Comparison of ENCODE assay signal across 13 cellular contexts in genomic region chr3:30368978-30369377, GRCh38.
A peak's percentile ranks its signal among the peaks of the same experiment; 100 is the strongest.
DNase-seq lines count a peak whose midpoint lies in the region; ATAC-seq and TF ChIP-seq lines count a peak whose summit lies in the region.
"Had no signal": no experiment of that assay in that cellular context is flagged by ENCODE, and none has a peak within 500 bp of the region (broad histone marks: within the 10 kb centered on the region; RNA-seq: fewer than 3 reads in every experiment).

No MANE protein-coding gene starts in this region.

- H3K9me1 ChIP-seq in IMR-90 (ENCODE audit: insufficient read depth, low read length), result no peaks in the 10 kb centered on the region; the same call in 1 of the 2 replicates

- H3K9me2 ChIP-seq in GM23338 (ENCODE audit: insufficient read depth), result peaks cover 10% of the 10 kb centered on the region

- peak; percentile 52 for DNase-seq in EL
- DNase-seq in IMR-90, result peak; percentile 73
- DNase-seq in cardiac fibroblast (ENCODE audit: low read depth in 2 of 2), result peak; percentile 62 to 72
- no peak for DNase-seq in GM23338 (ENCODE audit: low spot score)
- DNase-seq in NCI-H748 (lab: John Stamatoyannopoulos, UW; ENCODE audit: unreplicated experiment), result no peak
- DNase-seq in NCI-H2171 (lab: John Stamatoyannopoulos, UW), result no peak
- DNase-seq: activated T-cell treated with anti-CD3 and anti-CD28 coated beads, Interleukin-2, amount 50 U/mL, for 48 hours; adrenal gland; MV-4-11; SJCRH30 had no signal

- no peaks in the 10 kb centered on the region for H3K79me2 ChIP-seq in GM23338 (replicated peaks; ENCODE audit: insufficient read depth)

- POLR2A ChIA-PET in IMR-90 (lab: Charles Lee; ENCODE audit: unreplicated experiment), result no interaction called here

- peaks cover 13% of the 10 kb centered on the region for H3K4me1 Mint-ChIP-seq in GM23338

- ATAC-seq in IMR-90 (ENCODE audit: low read depth) (peak; percentile 66), GM23338 (no peak), HG03354 (IDR thresholded peaks at IDR 0.05; ENCODE audit: poor library complexity, severe bottlenecking, unreplicated experiment) (no peak)

- H2AFZ ChIP-seq in IMR-90 (replicated peaks; ENCODE audit: low read length, poor library complexity) (no peak overlapping the region), GM23338 (no peak overlapping the region)

- no peak overlapping the region for H4K5ac ChIP-seq in IMR-90 (ENCODE audit: low read depth, low read length)

- no peaks in the 10 kb centered on the region for H3K79me1 ChIP-seq in IMR-90 (ENCODE audit: low read depth in 1 of 2, low read length in 2 of 2)

- in situ Hi-C loops in IMR-90 (cut with MboI; ENCODE audit: low sequenced_read_pairs), result no loop called here

- H3K27ac Mint-ChIP-seq in GM23338, result no peak overlapping the region

- H3K14ac ChIP-seq in IMR-90 (replicated peaks; ENCODE audit: low read depth, low read length), result no peak overlapping the region

- H3K27me3 Mint-ChIP-seq in GM23338 (ENCODE audit: insufficient read depth, low read depth, poor library complexity), result no peaks in the 10 kb centered on the region
- H3K27me3 Mint-ChIP-seq: progenitor cell of endocrine pancreas had no signal

- H3K27me3 ChIP-seq in IMR-90 (ENCODE audit: control insufficient read depth, insufficient read depth, low read length) (no peaks in the 10 kb centered on the region), muscle layer of duodenum (ENCODE audit: low read depth, low read length) (no peaks in the 10 kb centered on the region), GM23338 (ENCODE audit: insufficient read depth) (no peaks in the 10 kb centered on the region)
- H3K27me3 ChIP-seq: adrenal gland, SJCRH30 had no signal

- H3K36me3 Mint-ChIP-seq in GM23338 (ENCODE audit: low read depth), result no peaks in the 10 kb centered on the region

- no peak for TF ChIP-seq POLR2A in IMR-90 (IDR thresholded peaks at IDR 0.05; ENCODE audit: low read depth, low read length)

- intact Hi-C loops in IMR-90 (cut with micrococcal nuclease), result no loop called here

- TF ChIP-seq CTCF in IMR-90 (conservative IDR thresholded peaks at IDR 0.05; ENCODE audit: low read depth, low read length) (no peak), cardiac fibroblast (IDR thresholded peaks at IDR 0.05; ENCODE audit: low read depth, low read length) (no peak), GM23338 (conservative IDR thresholded peaks at IDR 0.05; ENCODE audit: low read depth in 2 of 2) (no peak)

- TF ChIP-seq RAD21 in IMR-90 (IDR thresholded peaks at IDR 0.05; ENCODE audit: low read length), result no peak

- H3K9ac ChIP-seq in IMR-90 (ENCODE audit: low read depth, low read length), result no peak overlapping the region

- no peak overlapping the region for H2AK5ac ChIP-seq in IMR-90 (ENCODE audit: low read depth, low read length)

- H3K9me3 ChIP-seq in IMR-90 (ENCODE audit: control insufficient read depth, insufficient read depth, low read length), result no peaks in the 10 kb centered on the region
- H3K9me3 ChIP-seq in muscle layer of duodenum (ENCODE audit: control insufficient read depth in 1 of 2, low read length in 2 of 2), result peaks cover 0 to 2% of the 10 kb centered on the region in 2 donors
- H3K9me3 ChIP-seq: adrenal gland, SJCRH30 had no signal

- BruUV-seq in IMR-90 (replicated peaks; lab: Mats Ljungman, UMichigan), result no TSS peak

- H3K36me3 ChIP-seq in IMR-90 (ENCODE audit: control insufficient read depth, insufficient read depth, low read length) (no peaks in the 10 kb centered on the region), muscle layer of duodenum (ENCODE audit: control insufficient read depth in 1 of 2, insufficient read depth in 2 of 2, low read length in 2 of 2) (no peaks in the 10 kb centered on the region), GM23338 (ENCODE audit: insufficient read depth) (no peaks in the 10 kb centered on the region)
- H3K36me3 ChIP-seq: adrenal gland, SJCRH30 had no signal

- H4K91ac ChIP-seq in IMR-90 (ENCODE audit: insufficient read depth, low read depth, low read length), result no peak overlapping the region

- no peak overlapping the region for H2BK5ac ChIP-seq in IMR-90 (ENCODE audit: low read depth, low read length, poor library complexity, severe bottlenecking)

- no peaks in the 10 kb centered on the region for H3F3A ChIP-seq in GM23338 (replicated peaks; ENCODE audit: low read depth)

- no peak overlapping the region for H2BK20ac ChIP-seq in IMR-90 (ENCODE audit: low read depth, low read length)

- H3K4me3 Mint-ChIP-seq in GM23338, result no peak overlapping the region

- H3K9me3 Mint-ChIP-seq in GM23338, result peaks cover 6% of the 10 kb centered on the region

- CTCF ChIA-PET in IMR-90 (lab: Yijun Ruan, JAX), result no interaction called here

- no peak overlapping the region for H3K18ac ChIP-seq in IMR-90 (ENCODE audit: low read depth, low read length)

- H3K56ac ChIP-seq in IMR-90 (ENCODE audit: extremely low read depth, insufficient read depth, low read length), result no peak overlapping the region

- H3K23ac ChIP-seq in IMR-90 (ENCODE audit: low read depth, low read length), result no peak overlapping the region

- H2BK15ac ChIP-seq in IMR-90 (ENCODE audit: low read depth, low read length), result no peak overlapping the region; the same call in 2 of the 3 replicates

- H3K4me3 ChIP-seq in IMR-90 (ENCODE audit: insufficient read depth, low read depth, low read length), result no peak overlapping the region
- H3K4me3 ChIP-seq in cardiac fibroblast (replicated peaks in 1 of 2; ENCODE audit: low read depth in 2 of 2, low read length in 2 of 2), result no peak overlapping the region
- H3K4me3 ChIP-seq in muscle layer of duodenum (ENCODE audit: low read depth in 1 of 2, low read length in 2 of 2), result no peak overlapping the region
- no peak overlapping the region for H3K4me3 ChIP-seq in GM23338
- H3K4me3 ChIP-seq: adrenal gland, SJCRH30 had no signal

- no peaks in the 10 kb centered on the region for H4K20me1 ChIP-seq in IMR-90 (ENCODE audit: insufficient read depth, low read length)
- no peaks in the 10 kb centered on the region for H4K20me1 ChIP-seq in GM23338 (replicated peaks; ENCODE audit: insufficient read depth)

- H4K8ac ChIP-seq in IMR-90 (ENCODE audit: low read depth in 2 of 2, low read length in 2 of 2), result no peak overlapping the region

- H3K4me1 ChIP-seq in IMR-90 (ENCODE audit: control insufficient read depth, insufficient read depth, low read length) (peaks cover 2% of the 10 kb centered on the region), muscle layer of duodenum (ENCODE audit: control insufficient read depth in 1 of 2, insufficient read depth in 2 of 2, low read length in 2 of 2) (peaks cover 0 to 3% of the 10 kb centered on the region in 2 donors), GM23338 (ENCODE audit: insufficient read depth) (peaks cover 9% of the 10 kb centered on the region; the same call in 1 of the 2 replicates)
- H3K4me1 ChIP-seq: SJCRH30 had no signal

- no peak overlapping the region for H2BK120ac ChIP-seq in IMR-90 (ENCODE audit: low read depth, low read length)

- H3K27ac ChIP-seq in IMR-90 (ENCODE audit: insufficient read depth, low read length) (no peak overlapping the region), muscle layer of duodenum (ENCODE audit: low read length) (peak overlapping the region; percentile 26), GM23338 (ENCODE audit: low read depth) (no peak overlapping the region)
- H3K27ac ChIP-seq: adrenal gland, SJCRH30 had no signal

- dilution Hi-C loops in IMR-90 (cut with HindIII; ENCODE audit: low sequenced_read_pairs, unreplicated experiment), result no loop called here

- H3K4ac ChIP-seq in IMR-90 (ENCODE audit: low read depth, low read length), result no peak overlapping the region

- no peak overlapping the region for H2AK9ac ChIP-seq in IMR-90 (replicated peaks; ENCODE audit: low read depth, low read length, poor library complexity)

- H3K4me2 ChIP-seq in IMR-90 (ENCODE audit: low read depth, low read length) (no peak overlapping the region), GM23338 (no peak overlapping the region)

TF ChIP-seq in IMR-90, 13 proteins besides CTCF, POLR2A, EP300 and RAD21:
- no peak for TF ChIP-seq RFX5 (IDR thresholded peaks at IDR 0.05; ENCODE audit: low read depth, low read length)
- peak; percentile 36; the same call in 1 of the 2 replicates for TF ChIP-seq FOS (IDR thresholded peaks at IDR 0.05; ENCODE audit: low read depth, low read length)
- no peak for TF ChIP-seq CHD1 (IDR thresholded peaks at IDR 0.05; ENCODE audit: low read depth, low read length)
- no peak for TF ChIP-seq BHLHE40 (IDR thresholded peaks at IDR 0.05; ENCODE audit: low read depth, low read length)
- peak; percentile 77 for TF ChIP-seq CEBPB (IDR thresholded peaks at IDR 0.05; ENCODE audit: low read depth, low read length)

TF ChIP-seq in GM23338, 12 proteins besides CTCF, POLR2A, EP300 and RAD21 (continues in another document):
- TF ChIP-seq JUNB (IDR thresholded peaks at IDR 0.05; ENCODE audit: unreplicated experiment), result no peak

Comparison
In these comparisons a context has a peak if more than half of its experiments do, and no peak if none do; other contexts are left out.
1. DNase-seq: peak in EL (single experiment), IMR-90 (single experiment) and cardiac fibroblast (2 of 2); none in GM23338 (single experiment), NCI-H748 (single experiment) and NCI-H2171 (single experiment).